In genomic region chr16:53372942-53373871, GRCh38 we compare ENCODE assay signal across 9 cellular contexts.
A peak's percentile ranks its signal among the peaks of the same experiment; 100 is the strongest.
DNase-seq lines count a peak whose midpoint lies in the region; ATAC-seq and TF ChIP-seq lines count a peak whose summit lies in the region.
"Had no signal": no experiment of that assay in that cellular context is flagged by ENCODE, and none has a peak within 500 bp of the region (broad histone marks: within the 10 kb centered on the region; RNA-seq: fewer than 3 reads in every experiment).

No MANE protein-coding gene starts in this region.

- peaks cover 43% of the 10 kb centered on the region for H3K27me3 ChIP-seq in foreskin keratinocyte
- H3K27me3 ChIP-seq: BLaER1 had no signal

- ATAC-seq in foreskin keratinocyte (peak; percentile 98), GM18870 (IDR thresholded peaks at IDR 0.05; ENCODE audit: unreplicated experiment) (no peak)

- TF ChIP-seq CTCF in foreskin keratinocyte (conservative IDR thresholded peaks at IDR 0.05): peak; percentile 24

- H3K4me1 ChIP-seq in foreskin keratinocyte: peaks cover under 1% of the 10 kb centered on the region
- H3K4me1 ChIP-seq: BLaER1 had no signal

- DNase-seq in NCI-H82 (lab: John Stamatoyannopoulos, UW): peak; percentile 10
- DNase-seq in NCI-H82 treated with DMSO at 0.1 percent for 48 hours (lab: John Stamatoyannopoulos, UW; ENCODE audit: unreplicated experiment): no peak
- DNase-seq in activated CD8-positive, alpha-beta memory T cell treated with anti-CD3 and anti-CD28 coated beads for 48 hours (ENCODE audit: low read depth in 2 of 3, low spot score in 2 of 3): peak; percentile 19 to 47 (median 37)
- DNase-seq in foreskin keratinocyte: peak; percentile 20 to 51
- DNase-seq in stimulated activated CD4-positive, alpha-beta T cell treated with anti-CD3 and anti-CD28 coated beads, Interleukin-1b, Interleukin-23, amount 100 ng/mL, for 24 hours (ENCODE audit: low read depth in 4 of 4, low spot score in 1 of 4): peak; percentile 41 to 65 (median 58)
- no peak for DNase-seq in AG20443 (ENCODE audit: low spot score)
- no peak for DNase-seq in AG08395 (ENCODE audit: low spot score)

- no peak overlapping the region for H3K27ac ChIP-seq in foreskin keratinocyte
- H3K27ac ChIP-seq: BLaER1 had no signal

Comparison
In these comparisons a context has a peak if more than half of its experiments do, and no peak if none do; other contexts are left out.
1. DNase-seq: peak in NCI-H82 (single experiment), activated CD8-positive, alpha-beta memory T cell treated with anti-CD3 and anti-CD28 coated beads for 48 hours (3 of 3), foreskin keratinocyte (2 of 2) and stimulated activated CD4-positive, alpha-beta T cell treated with anti-CD3 and anti-CD28 coated beads, Interleukin-1b, Interleukin-23, amount 100 ng/mL, for 24 hours (4 of 4); none in NCI-H82 treated with DMSO at 0.1 percent for 48 hours (single experiment), AG20443 (single experiment) and AG08395 (single experiment).